ENCODE assay signal across 8 cellular contexts in the genomic region with DNA sequence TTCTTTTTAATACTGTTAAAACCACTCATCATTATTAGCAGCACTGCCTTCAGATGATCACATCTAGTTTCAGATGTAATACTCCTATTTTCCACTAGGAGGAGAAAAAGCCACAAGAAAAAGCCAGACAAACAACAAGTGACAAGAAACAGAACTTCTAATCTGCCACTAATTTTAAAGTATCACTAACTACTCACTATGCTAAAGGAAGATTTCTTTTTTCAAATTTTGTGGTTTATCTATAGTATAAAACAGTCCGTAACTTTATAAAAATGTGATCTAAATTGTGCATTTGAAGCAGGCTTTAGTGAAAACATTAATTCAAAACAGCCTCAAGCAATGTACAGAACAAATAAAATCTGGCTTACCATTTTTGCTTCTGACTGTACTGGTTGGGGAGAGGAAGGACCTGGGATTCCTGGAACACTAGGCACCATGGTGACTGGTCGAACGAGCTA. TPM values are rescaled to one million over a fixed set of nuclear protein-coding genes. Genes with fewer than 3 reads are reported as not detected.
DNase-seq lines count a peak whose midpoint lies in the region; ATAC-seq and TF ChIP-seq lines count a peak whose summit lies in the region.

No MANE protein-coding gene starts in this region.

- H3K4me3 ChIP-seq in colonic mucosa: no peak overlapping the region

- TF ChIP-seq CTCF in 22Rv1 (IDR thresholded peaks at IDR 0.05): peak; percentile 59
- peak; percentile 78 for TF ChIP-seq CTCF in colonic mucosa (IDR thresholded peaks at IDR 0.05)

- intact Hi-C loops in colonic mucosa (cut with DNase I): loop anchor here (5.0 to 10.0 kb wide), 2 partner anchors 74 to 171 kb away; partner anchors contain the start of gene ATP5MC3

- H3K27me3 ChIP-seq in colonic mucosa: no peaks in the 10 kb centered on the region

- no peak overlapping the region for H3K9ac ChIP-seq in colonic mucosa (ENCODE audit: low read depth in 2 of 2, low read length in 2 of 2)

- no peaks in the 10 kb centered on the region for H3K9me3 ChIP-seq in colonic mucosa

- no peak overlapping the region for H3K27ac ChIP-seq in 22Rv1
- no peak overlapping the region for H3K27ac ChIP-seq in colonic mucosa

- no peaks in the 10 kb centered on the region for H3K4me1 ChIP-seq in colonic mucosa

- ATAC-seq in HG03280 (IDR thresholded peaks at IDR 0.05; ENCODE audit: unreplicated experiment) (peak; percentile 80), HG02571 (IDR thresholded peaks at IDR 0.05; ENCODE audit: unreplicated experiment) (no peak), HG03025 (IDR thresholded peaks at IDR 0.05; ENCODE audit: low FRiP score, unreplicated experiment) (no peak)

- DNase-seq in GM04504 (ENCODE audit: low read depth): peak; percentile 15
- DNase-seq in OCI-M1 (lab: John Stamatoyannopoulos, UW): peak; percentile 64
- no peak for DNase-seq in colonic mucosa
- DNase-seq in medulla oblongata (ENCODE audit: extremely low spot score): peak; percentile 60

- no peaks in the 10 kb centered on the region for H3K36me3 ChIP-seq in colonic mucosa

RNA-seq across cellular contexts. Expression of gene ATF2, which starts 56.8 kb away (rescaled TPM):
- 10 to 100 TPM; 32.4 to 46.4 TPM for total RNA-seq in colonic mucosa
